ENCODE assay signal across 18 cellular contexts in the genomic region with DNA sequence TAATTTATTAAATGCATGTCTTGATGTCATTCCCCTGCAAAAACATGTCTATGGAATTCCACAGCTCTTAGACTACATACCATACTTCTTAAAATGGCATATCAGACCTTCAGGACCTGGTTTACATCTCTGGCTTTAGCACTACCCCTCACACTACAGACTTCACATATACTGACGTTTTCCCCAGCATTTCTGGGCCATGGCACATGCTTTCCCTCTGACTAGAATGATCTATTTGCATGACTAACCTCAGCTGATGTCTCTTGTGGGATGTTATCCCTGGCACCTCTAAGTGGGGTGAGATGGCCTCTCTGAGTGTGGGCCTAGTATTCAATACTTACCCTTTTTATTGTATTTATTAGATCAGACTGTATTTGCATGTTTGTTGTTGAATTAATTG.
DNase-seq lines count a peak whose midpoint lies in the region; TF ChIP-seq lines count a peak whose summit lies in the region.
"Had no signal": no experiment of that assay in that cellular context is flagged by ENCODE, and none has a peak within 500 bp of the region (broad histone marks: within the 10 kb centered on the region; RNA-seq: fewer than 3 reads in every experiment).

No MANE protein-coding gene starts in this region.

- H3K4me2 ChIP-seq in Loucy (ENCODE audit: low read depth, low read length, poor library complexity, severe bottlenecking), result no peak overlapping the region
- H3K4me2 ChIP-seq: A549, GM23338 had no signal

- no peaks in the 10 kb centered on the region for H3K27me3 ChIP-seq in Loucy (ENCODE audit: insufficient read depth, low read length, poor library complexity, severe bottlenecking)
- no peaks in the 10 kb centered on the region for H3K27me3 ChIP-seq in WERI-Rb-1 (ENCODE audit: insufficient read depth, low read depth, severe bottlenecking)
- H3K27me3 ChIP-seq: body of pancreas, heart right ventricle had no signal

- in situ Hi-C loops in ACHN (cut with HindIII; ENCODE audit: low pct_ligation_motif_present, low pct_unique_long_range_greater_than_20kb, low sequenced_read_pairs), result no loop called here

- H3K36me3 ChIP-seq in Loucy (ENCODE audit: insufficient read depth, low read length) (no peaks in the 10 kb centered on the region), WERI-Rb-1 (no peaks in the 10 kb centered on the region)
- H3K36me3 ChIP-seq: heart right ventricle had no signal

- DNase-seq in AG08396 (ENCODE audit: low spot score) (peak; percentile 12), cardiac fibroblast (ENCODE audit: low read depth in 2 of 2) (peak; percentile 1 to 62), kidney glomerular epithelial cell (lab: John Stamatoyannopoulos, UW) (peak; percentile 66), RPMI8226 (no peak), ACHN (no peak), WERI-Rb-1 (no peak), occipital lobe (lab: John Stamatoyannopoulos, UW) (no peak)
- DNase-seq: activated naive CD4-positive, alpha-beta T cell treated with anti-CD3 and anti-CD28 coated beads for 36 hours; body of pancreas; CD4-positive, CD25-positive, alpha-beta regulatory T cell; DMS79; heart right ventricle; MV-4-11; natural killer cell; NCI-H2029 had no signal

- no peaks in the 10 kb centered on the region for H3K9me2 ChIP-seq in Loucy (replicated peaks; ENCODE audit: low read depth, low read length)

- H3K79me2 ChIP-seq in Loucy (ENCODE audit: insufficient read depth, low read length), result no peaks in the 10 kb centered on the region

- no peaks in the 10 kb centered on the region for H3F3A ChIP-seq in Loucy (ENCODE audit: low read depth)

- TF ChIP-seq CTCF in Loucy (conservative IDR thresholded peaks at IDR 0.05; ENCODE audit: low read length) (no peak), cardiac fibroblast (IDR thresholded peaks at IDR 0.05; ENCODE audit: low read depth, low read length) (no peak), WERI-Rb-1 (IDR thresholded peaks at IDR 0.05; ENCODE audit: low read depth, low read length) (no peak)

- no peak overlapping the region for H3K9ac ChIP-seq in Loucy (ENCODE audit: low read depth, low read length, poor library complexity, severe bottlenecking)

- H3K4me3 ChIP-seq in Loucy (ENCODE audit: low read length, poor library complexity, severe bottlenecking), result no peak overlapping the region
- no peak overlapping the region for H3K4me3 ChIP-seq in cardiac fibroblast (replicated peaks in 1 of 2; ENCODE audit: low read depth in 2 of 2, low read length in 2 of 2)
- H3K4me3 ChIP-seq in WERI-Rb-1 (ENCODE audit: low read depth, low read length), result no peak overlapping the region
- H3K4me3 ChIP-seq: A549, body of pancreas, GM23338, heart right ventricle had no signal

- no peaks in the 10 kb centered on the region for H3K9me3 ChIP-seq in Loucy (ENCODE audit: insufficient read depth, low read depth, low read length)
- H3K9me3 ChIP-seq in WERI-Rb-1 (ENCODE audit: severe bottlenecking), result no peaks in the 10 kb centered on the region
- H3K9me3 ChIP-seq: A549, body of pancreas, heart right ventricle had no signal

- H3K4me1 ChIP-seq in Loucy (ENCODE audit: insufficient read depth, low read length, poor library complexity, severe bottlenecking), result no peaks in the 10 kb centered on the region
- H3K4me1 ChIP-seq: A549, body of pancreas had no signal

- H3K27ac ChIP-seq in WERI-Rb-1, result no peak overlapping the region
- H3K27ac ChIP-seq: A549, body of pancreas, heart right ventricle had no signal

- H2AFZ ChIP-seq in Loucy (ENCODE audit: low read length), result peak overlapping the region; percentile 53; the same call in 1 of the 2 replicates
- H2AFZ ChIP-seq: GM23338 had no signal

- no peaks in the 10 kb centered on the region for H4K20me1 ChIP-seq in Loucy (ENCODE audit: insufficient read depth, low read length, poor library complexity, severe bottlenecking)

Comparison
In these comparisons a context has a peak if more than half of its experiments do, and no peak if none do; other contexts are left out.
1. DNase-seq: peak in AG08396 (single experiment), cardiac fibroblast (2 of 2) and kidney glomerular epithelial cell (single experiment); none in RPMI8226 (single experiment), ACHN (single experiment), WERI-Rb-1 (single experiment) and occipital lobe (single experiment).